In genomic region chr3:11610700-11611099, GRCh38 we compare ENCODE assay signal across 1 cellular context.
TF ChIP-seq lines count a peak whose summit lies in the region.

No MANE protein-coding gene starts in this region.

TF ChIP-seq in HepG2, 621 proteins besides CTCF, POLR2A, EP300 and RAD21:
- TF ChIP-seq THAP11 (CRISPR knock-in tag; IDR thresholded peaks at IDR 0.05) (no peak), ZBTB8A (CRISPR knock-in tag; IDR thresholded peaks at IDR 0.05; ENCODE audit: borderline replicate concordance, low read depth) (no peak), ATF7 (IDR thresholded peaks at IDR 0.05) (no peak), ATF7 (CRISPR knock-in tag; IDR thresholded peaks at IDR 0.05) (no peak), HNF1A (IDR thresholded peaks at IDR 0.05; ENCODE audit: low read depth) (no peak), HNF1A (CRISPR knock-in tag; IDR thresholded peaks at IDR 0.05; ENCODE audit: borderline replicate concordance) (no peak), PAXIP1 (CRISPR knock-in tag; conservative IDR thresholded peaks at IDR 0.05) (0 out of 2 replicates have a peak, but pooled peaks have one; percentile 5), ZNF160 (CRISPR knock-in tag; IDR thresholded peaks at IDR 0.05) (no peak), ZNF234 (CRISPR knock-in tag; conservative IDR thresholded peaks at IDR 0.05) (no peak), ZC3H4 (CRISPR knock-in tag; IDR thresholded peaks at IDR 0.05; ENCODE audit: borderline replicate concordance) (no peak), RAD51 (IDR thresholded peaks at IDR 0.05; ENCODE audit: borderline replicate concordance) (no peak), SALL2 (CRISPR knock-in tag; IDR thresholded peaks at IDR 0.05) (no peak), STAG1 (CRISPR knock-in tag; IDR thresholded peaks at IDR 0.05) (no peak), ZNF652 (CRISPR knock-in tag; IDR thresholded peaks at IDR 0.05; ENCODE audit: borderline replicate concordance, low read depth) (no peak), RBM22 (optimal IDR thresholded peaks at IDR 0.05; ENCODE audit: low read length) (peak; percentile 38), ETV5 (CRISPR knock-in tag; IDR thresholded peaks at IDR 0.05; ENCODE audit: borderline replicate concordance) (no peak), SAP130 (CRISPR knock-in tag; IDR thresholded peaks at IDR 0.05; ENCODE audit: low read depth) (0 out of 2 replicates have a peak, but pooled peaks have one; percentile 3), CREM (IDR thresholded peaks at IDR 0.05) (peak; percentile 8; the same call in 1 of the 2 replicates), CREM (CRISPR knock-in tag; IDR thresholded peaks at IDR 0.05) (no peak)
- TF ChIP-seq, protein P1, sequence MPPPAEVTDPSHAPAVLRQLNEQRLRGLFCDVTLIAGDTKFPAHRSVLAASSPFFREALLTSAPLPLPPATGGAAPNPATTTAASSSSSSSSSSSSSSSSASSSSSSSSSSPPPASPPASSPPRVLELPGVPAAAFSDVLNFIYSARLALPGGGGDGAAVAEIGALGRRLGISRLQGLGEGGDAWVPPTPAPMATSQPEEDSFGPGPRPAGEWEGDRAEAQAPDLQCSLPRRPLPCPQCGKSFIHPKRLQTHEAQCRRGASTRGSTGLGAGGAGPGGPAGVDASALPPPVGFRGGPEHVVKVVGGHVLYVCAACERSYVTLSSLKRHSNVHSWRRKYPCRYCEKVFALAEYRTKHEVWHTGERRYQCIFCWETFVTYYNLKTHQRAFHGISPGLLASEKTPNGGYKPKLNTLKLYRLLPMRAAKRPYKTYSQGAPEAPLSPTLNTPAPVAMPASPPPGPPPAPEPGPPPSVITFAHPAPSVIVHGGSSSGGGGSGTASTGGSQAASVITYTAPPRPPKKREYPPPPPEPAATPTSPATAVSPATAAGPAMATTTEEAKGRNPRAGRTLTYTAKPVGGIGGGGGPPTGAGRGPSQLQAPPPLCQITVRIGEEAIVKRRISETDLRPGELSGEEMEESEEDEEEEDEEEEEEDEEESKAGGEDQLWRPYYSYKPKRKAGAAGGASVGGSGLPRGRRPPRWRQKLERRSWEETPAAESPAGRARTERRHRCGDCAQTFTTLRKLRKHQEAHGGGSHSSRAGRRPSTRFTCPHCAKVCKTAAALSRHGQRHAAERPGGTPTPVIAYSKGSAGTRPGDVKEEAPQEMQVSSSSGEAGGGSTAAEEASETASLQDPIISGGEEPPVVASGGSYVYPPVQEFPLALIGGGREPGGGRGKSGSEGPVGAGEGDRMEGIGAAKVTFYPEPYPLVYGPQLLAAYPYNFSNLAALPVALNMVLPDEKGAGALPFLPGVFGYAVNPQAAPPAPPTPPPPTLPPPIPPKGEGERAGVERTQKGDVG (CRISPR knock-in tag; IDR thresholded peaks at IDR 0.05; ENCODE audit: borderline replicate concordance): no peak
